In the genomic region with DNA sequence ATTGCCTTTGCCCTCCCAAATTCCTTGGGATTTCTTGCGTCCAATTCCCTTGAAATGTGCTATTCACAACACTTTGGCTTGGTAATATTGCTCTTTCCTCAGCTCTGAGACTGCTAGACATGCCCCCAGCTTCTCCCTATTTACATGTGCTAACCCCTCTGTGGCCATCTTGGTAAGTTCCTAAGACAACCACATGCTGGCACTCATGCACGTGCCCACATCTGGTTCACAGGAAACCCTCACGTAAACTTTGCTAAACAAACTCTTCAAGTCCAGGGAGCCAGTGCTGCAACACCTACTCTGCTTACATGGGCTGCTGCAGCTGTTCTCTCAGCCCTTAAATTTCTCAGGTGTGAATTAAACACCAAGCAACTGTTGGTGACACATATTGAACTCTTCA, we compare ENCODE assay signal across 24 cellular contexts.
DNase-seq lines count a peak whose midpoint lies in the region; ATAC-seq and TF ChIP-seq lines count a peak whose summit lies in the region.
"Had no signal": no experiment of that assay in that cellular context is flagged by ENCODE, and none has a peak within 500 bp of the region (broad histone marks: within the 10 kb centered on the region; RNA-seq: fewer than 3 reads in every experiment).

No MANE protein-coding gene starts in this region.

- no peak overlapping the region for H3K4me2 ChIP-seq in mesendoderm (ENCODE audit: low read length)
- H3K4me2 ChIP-seq: BLaER1, PC-9, SK-N-SH had no signal

- POLR2A ChIA-PET in RWPE1 (lab: Yijun Ruan, JAX; ENCODE audit: low non-redundant PET) = no interaction called here

- H3K36me3 ChIP-seq in RWPE2 (ENCODE audit: low read depth) = no peaks in the 10 kb centered on the region
- H3K36me3 ChIP-seq in mesendoderm (ENCODE audit: control insufficient read depth, insufficient read depth, low read length) = no peaks in the 10 kb centered on the region
- H3K36me3 ChIP-seq: BLaER1, MG63 had no signal

- no peaks in the 10 kb centered on the region for H3K9me3 ChIP-seq in RWPE2 (ENCODE audit: severe bottlenecking)
- H3K9me3 ChIP-seq: BLaER1, SK-N-SH had no signal

- H3K36me3 Mint-ChIP-seq in activated naive CD8-positive, alpha-beta T cell treated with anti-CD3 and anti-CD28 coated beads, Interleukin-2, amount 50 U/mL, for 24 hours (ENCODE audit: low read depth) = no peaks in the 10 kb centered on the region

- no peaks in the 10 kb centered on the region for H3K4me1 Mint-ChIP-seq in activated naive CD8-positive, alpha-beta T cell treated with anti-CD3 and anti-CD28 coated beads, Interleukin-2, amount 50 U/mL, for 24 hours

- H3K27me3 ChIP-seq in RWPE2 (ENCODE audit: insufficient read depth, poor library complexity, severe bottlenecking) (no peaks in the 10 kb centered on the region), mesendoderm (ENCODE audit: insufficient read depth, low read length, poor library complexity) (no peaks in the 10 kb centered on the region)
- H3K27me3 ChIP-seq: BLaER1, MG63 had no signal

- no peaks in the 10 kb centered on the region for H3K79me1 ChIP-seq in mesendoderm (ENCODE audit: low read length)

- no peak overlapping the region for H4K5ac ChIP-seq in mesendoderm (ENCODE audit: low read length)

- H4K8ac ChIP-seq in mesendoderm (ENCODE audit: low read depth, low read length) = no peak overlapping the region

- H3K9ac ChIP-seq in mesendoderm (ENCODE audit: low read length) = no peak overlapping the region
- H3K9ac ChIP-seq: BLaER1, SK-N-SH had no signal

- H3K4me1 ChIP-seq in RWPE2 (ENCODE audit: insufficient read depth, poor library complexity, severe bottlenecking) (no peaks in the 10 kb centered on the region), mesendoderm (ENCODE audit: control insufficient read depth, low read depth, low read length) (no peaks in the 10 kb centered on the region)
- H3K4me1 ChIP-seq: BLaER1 had no signal

- DNase-seq in HFF-Myc (ENCODE audit: extremely low read depth, low read depth) (peak; percentile 12), RWPE2 (ENCODE audit: low spot score) (no peak), mesendoderm (peak; percentile 11), NCI-H2227 (lab: John Stamatoyannopoulos, UW; ENCODE audit: unreplicated experiment) (no peak), RWPE1 (ENCODE audit: low spot score) (no peak)
- no peak for DNase-seq in activated naive CD8-positive, alpha-beta T cell treated with anti-CD3 and anti-CD28 coated beads, Interleukin-2, amount 50 U/mL, for 24 hours
- DNase-seq: CD4-positive, alpha-beta T cell; COR-L47; GF-D8; H7; HFFc6; Kasumi-1; MG63; NCI-H1092; NCI-H2081; NCI-H2171 treated with DMSO at 0.1 percent for 48 hours; NCI-H446; NCI-H526; PC-9; RPMI8226; SIG-M5; SK-N-SH had no signal

- no peak for ATAC-seq in RWPE2 (ENCODE audit: low read depth)
- ATAC-seq in activated naive CD8-positive, alpha-beta T cell treated with anti-CD3 and anti-CD28 coated beads, Interleukin-2, amount 50 U/mL, for 24 hours = no peak

- no peak overlapping the region for H3K4ac ChIP-seq in mesendoderm (ENCODE audit: low read depth, low read length)

- H3K4me3 Mint-ChIP-seq in activated naive CD8-positive, alpha-beta T cell treated with anti-CD3 and anti-CD28 coated beads, Interleukin-2, amount 50 U/mL, for 24 hours = no peak overlapping the region
- H3K4me3 Mint-ChIP-seq: CD4-positive, alpha-beta T cell; HFFc6 had no signal

- H3K4me3 ChIP-seq in HFF-Myc (replicated peaks; ENCODE audit: low read depth, low read length) = no peak overlapping the region
- H3K4me3 ChIP-seq in RWPE2 (ENCODE audit: severe bottlenecking) = no peak overlapping the region
- no peak overlapping the region for H3K4me3 ChIP-seq in mesendoderm (ENCODE audit: low read length)
- H3K4me3 ChIP-seq: BLaER1, MG63, PC-9 had no signal

- WGBS in mesendoderm (ENCODE audit: extremely low coverage, insufficient coverage, low lambda C conversion rate) = no CpG with 5 or more reads among the region's 3 CpGs

- H3K27ac ChIP-seq in RWPE2 (ENCODE audit: poor library complexity, severe bottlenecking) (no peak overlapping the region), mesendoderm (ENCODE audit: low read depth, low read length) (no peak overlapping the region), RWPE1 (no peak overlapping the region)
- H3K27ac ChIP-seq: BLaER1, PC-9 had no signal

- H3K23ac ChIP-seq in mesendoderm (ENCODE audit: low read length) = no peak overlapping the region

- no peak overlapping the region for H2AK5ac ChIP-seq in mesendoderm (ENCODE audit: low read length)

- H2BK5ac ChIP-seq in mesendoderm (ENCODE audit: low read length) = no peak overlapping the region

- H2BK15ac ChIP-seq in mesendoderm (replicated peaks; ENCODE audit: low read depth) = no peak overlapping the region

- H3K18ac ChIP-seq in mesendoderm (ENCODE audit: low read length) = no peak overlapping the region

- CTCF ChIA-PET in RWPE1 (lab: Yijun Ruan, JAX) = no interaction called here

- H3K9me3 Mint-ChIP-seq in activated naive CD8-positive, alpha-beta T cell treated with anti-CD3 and anti-CD28 coated beads, Interleukin-2, amount 50 U/mL, for 24 hours = peaks cover 4% of the 10 kb centered on the region

- H3K27ac Mint-ChIP-seq in activated naive CD8-positive, alpha-beta T cell treated with anti-CD3 and anti-CD28 coated beads, Interleukin-2, amount 50 U/mL, for 24 hours = no peak overlapping the region
- H3K27ac Mint-ChIP-seq: CD4-positive, alpha-beta T cell; HFFc6 had no signal

- H3K56ac ChIP-seq in mesendoderm (ENCODE audit: low read length) = no peak overlapping the region

- TF ChIP-seq CTCF in GM12872 (IDR thresholded peaks at IDR 0.05; ENCODE audit: insufficient read depth, low read depth, low read length) (peak; percentile 42; the same call in 2 of the 3 replicates), HFF-Myc (IDR thresholded peaks at IDR 0.05; ENCODE audit: low read depth, low read length, missing control alignments) (no peak), RWPE2 (IDR thresholded peaks at IDR 0.05; ENCODE audit: poor library complexity, severe bottlenecking) (peak; percentile 9), RWPE1 (conservative IDR thresholded peaks at IDR 0.05; ENCODE audit: low read depth) (no peak)

- H2BK120ac ChIP-seq in mesendoderm (ENCODE audit: low read depth, low read length) = no peak overlapping the region

- H3K79me2 ChIP-seq in mesendoderm (ENCODE audit: control insufficient read depth, insufficient read depth, low read length) = no peaks in the 10 kb centered on the region

- H3K27me3 Mint-ChIP-seq in activated naive CD8-positive, alpha-beta T cell treated with anti-CD3 and anti-CD28 coated beads, Interleukin-2, amount 50 U/mL, for 24 hours = peaks cover 5% of the 10 kb centered on the region

Comparison
In these comparisons a context has a peak if more than half of its experiments do, and no peak if none do; other contexts are left out.
1. CTCF ChIP-seq: peak in GM12872 (single experiment) and RWPE2 (single experiment); none in HFF-Myc (single experiment) and RWPE1 (single experiment).
2. DNase-seq: peak in HFF-Myc (single experiment) and mesendoderm (single experiment); none in RWPE2 (single experiment), NCI-H2227 (single experiment), activated naive CD8-positive, alpha-beta T cell treated with anti-CD3 and anti-CD28 coated beads, Interleukin-2, amount 50 U/mL, for 24 hours (single experiment) and RWPE1 (single experiment).